Comparison of ENCODE assay signal across 1 cellular context in genomic region chr1:54488831-54489626, GRCh38.
A peak's percentile ranks its signal among the peaks of the same experiment; 100 is the strongest.
TF ChIP-seq lines count a peak whose summit lies in the region.

No MANE protein-coding gene starts in this region.

TF ChIP-seq in GM12878, 131 proteins besides CTCF, POLR2A, EP300 and RAD21:
- no peak for TF ChIP-seq SRF (IDR thresholded peaks at IDR 0.05; ENCODE audit: low read depth in 2 of 2, low read length in 2 of 2)
- peak; percentile 42; the same call in 1 of the 2 replicates for TF ChIP-seq RB1 (IDR thresholded peaks at IDR 0.05; ENCODE audit: borderline replicate concordance)
- peak; percentile 71; the same call in 1 of the 2 replicates for TF ChIP-seq ZNF384 (IDR thresholded peaks at IDR 0.05; ENCODE audit: borderline replicate concordance, low read depth, low read length)
- no peak for TF ChIP-seq TCF7 (IDR thresholded peaks at IDR 0.05; ENCODE audit: borderline replicate concordance)
- TF ChIP-seq CBX5 (IDR thresholded peaks at IDR 0.05; ENCODE audit: low read depth), result no peak
- TF ChIP-seq SMC3 (IDR thresholded peaks at IDR 0.05; ENCODE audit: borderline replicate concordance, low read length), result peak; percentile 73
- TF ChIP-seq ELK1 (IDR thresholded peaks at IDR 0.05; ENCODE audit: low read depth, low read length), result no peak
- TF ChIP-seq SIX5 (IDR thresholded peaks at IDR 0.05; ENCODE audit: low read depth, low read length, severe bottlenecking), result no peak
- TF ChIP-seq EED (IDR thresholded peaks at IDR 0.05; ENCODE audit: low read depth), result peak; percentile 42
- peak; percentile 91 for TF ChIP-seq IKZF1 (conservative IDR thresholded peaks at IDR 0.05)
- TF ChIP-seq YBX1 (IDR thresholded peaks at IDR 0.05), result no peak
- TF ChIP-seq EGR1 (IDR thresholded peaks at IDR 0.05; ENCODE audit: borderline replicate concordance in 1 of 2, low read depth in 2 of 2, low read length in 2 of 2), result peak in 1 of 2 experiments; percentile 47; a peak in 1 of 3 replicates
- no peak for TF ChIP-seq E2F4 (IDR thresholded peaks at IDR 0.05; ENCODE audit: low read depth, low read length)
- no peak for TF ChIP-seq CBX3 (IDR thresholded peaks at IDR 0.05; ENCODE audit: borderline replicate concordance, low read depth)
- no peak for TF ChIP-seq IRF4 (IDR thresholded peaks at IDR 0.05; ENCODE audit: low read depth, low read length)
- TF ChIP-seq SMARCA5 (IDR thresholded peaks at IDR 0.05), result peak; percentile 82
- no peak for TF ChIP-seq ZZZ3 (IDR thresholded peaks at IDR 0.05; ENCODE audit: control insufficient read depth, insufficient read length, low read depth)
- 0 out of 2 replicates have a peak, but pooled peaks have one; percentile 27 for TF ChIP-seq FOXM1 (IDR thresholded peaks at IDR 0.05; ENCODE audit: low read depth, low read length)
- TF ChIP-seq RAD51 (IDR thresholded peaks at IDR 0.05), result no peak
- TF ChIP-seq IKZF2 (IDR thresholded peaks at IDR 0.05), result peak; percentile 79
- TF ChIP-seq YY1 (IDR thresholded peaks at IDR 0.05; ENCODE audit: low read depth, low read length), result peak; percentile 55
- no peak for TF ChIP-seq RUNX3 (IDR thresholded peaks at IDR 0.05; ENCODE audit: low read length)
- 0 out of 2 replicates have a peak, but pooled peaks have one; percentile 44 for TF ChIP-seq TCF3 (IDR thresholded peaks at IDR 0.05; ENCODE audit: borderline replicate concordance, insufficient read depth, low read depth, low read length)
- TF ChIP-seq BHLHE40 (IDR thresholded peaks at IDR 0.05; ENCODE audit: borderline replicate concordance in 1 of 2, low read depth in 2 of 2, low read length in 1 of 2), result peak in 1 of 2 experiments; percentile 25; a peak in 1 of 4 replicates
TF ChIP-seq in GM12878: peak in this region for 12.
